ENCODE assay signal across 7 cellular contexts in genomic region chr1:38004284-38005101, GRCh38. TPM values are rescaled to one million over a fixed set of nuclear protein-coding genes. Genes with fewer than 3 reads are reported as not detected.
DNase-seq lines count a peak whose midpoint lies in the region; ATAC-seq and TF ChIP-seq lines count a peak whose summit lies in the region.

No MANE protein-coding gene starts in this region.

- H3K4me3 Mint-ChIP-seq in GM23338 (peak overlapping the region; percentile 74), endothelial cell (ENCODE audit: unreplicated experiment) (peak overlapping the region; percentile 99), neural progenitor cell (peak overlapping the region; percentile 84)

- peak overlapping the region; percentile 2; the same call in 1 of the 2 replicates for H3K27ac Mint-ChIP-seq in GM23338
- H3K27ac Mint-ChIP-seq in endothelial cell (ENCODE audit: unreplicated experiment) = peak overlapping the region; percentile 81
- H3K27ac Mint-ChIP-seq in neural progenitor cell = peak overlapping the region; percentile 16

- no peaks in the 10 kb centered on the region for H3K9me2 ChIP-seq in GM23338 (ENCODE audit: insufficient read depth)

- H3K9me3 ChIP-seq in SJSA1 (replicated peaks) (no peaks in the 10 kb centered on the region), neural progenitor cell (ENCODE audit: low read depth) (no peaks in the 10 kb centered on the region)

- H3K36me3 ChIP-seq in GM23338 (ENCODE audit: insufficient read depth) = no peaks in the 10 kb centered on the region
- peaks cover 34% of the 10 kb centered on the region for H3K36me3 ChIP-seq in SJSA1
- H3K36me3 ChIP-seq in neural progenitor cell = no peaks in the 10 kb centered on the region

- TF ChIP-seq CTCF in GM23338 (conservative IDR thresholded peaks at IDR 0.05; ENCODE audit: low read depth in 2 of 2) = no peak
- no peak for TF ChIP-seq CTCF in endothelial cell (IDR thresholded peaks at IDR 0.05; ENCODE audit: unreplicated experiment)
- no peak for TF ChIP-seq CTCF in neural progenitor cell (IDR thresholded peaks at IDR 0.05)

- ATAC-seq in GM23338 (no peak), HG03432 (IDR thresholded peaks at IDR 0.05; ENCODE audit: unreplicated experiment) (no peak)

- H3K4me1 ChIP-seq in GM23338 (ENCODE audit: insufficient read depth) (peaks cover 51% of the 10 kb centered on the region), SJSA1 (replicated peaks) (peaks cover 58% of the 10 kb centered on the region), neural progenitor cell (peaks cover 50% of the 10 kb centered on the region)

- H3F3A ChIP-seq in GM23338 (replicated peaks; ENCODE audit: low read depth) = 0 out of 2 replicates have a peak, but pooled peaks cover 15% of the 10 kb centered on the region
- peaks cover 22% of the 10 kb centered on the region for H3F3A ChIP-seq in neural progenitor cell (ENCODE audit: low read depth)

- 0 out of 2 replicates have a peak, but pooled peaks cover 7% of the 10 kb centered on the region for H4K20me1 ChIP-seq in GM23338 (replicated peaks; ENCODE audit: insufficient read depth)
- H4K20me1 ChIP-seq in neural progenitor cell (ENCODE audit: low read depth) = peaks cover 11% of the 10 kb centered on the region

- H3K79me2 ChIP-seq in GM23338 (replicated peaks; ENCODE audit: insufficient read depth) (peaks cover 35% of the 10 kb centered on the region), neural progenitor cell (ENCODE audit: low read depth) (peaks cover 34% of the 10 kb centered on the region)

- H3K4me3 ChIP-seq in GM23338 (peak overlapping the region; percentile 77), SJSA1 (peak overlapping the region; percentile 82), neural progenitor cell (peak overlapping the region; percentile 62)

- H3K36me3 Mint-ChIP-seq in GM23338 (ENCODE audit: low read depth) = no peaks in the 10 kb centered on the region
- H3K36me3 Mint-ChIP-seq in endothelial cell (ENCODE audit: low read depth, unreplicated experiment) = peaks cover 10% of the 10 kb centered on the region
- no peaks in the 10 kb centered on the region for H3K36me3 Mint-ChIP-seq in neural progenitor cell

- DNase-seq in GM23338 (ENCODE audit: low spot score) = no peak
- peak in 1 of 2 experiments; percentile 31 for DNase-seq in SJSA1 (ENCODE audit: low read depth in 1 of 2, low spot score in 2 of 2)
- no peak for DNase-seq in endothelial cell (ENCODE audit: low spot score)
- DNase-seq in neural progenitor cell (ENCODE audit: low spot score) = peak; percentile 34
- DNase-seq in cerebellum (ENCODE audit: low spot score) = no peak
- DNase-seq in GM19240 (ENCODE audit: insufficient read length, low spot score) = no peak

- H3K27me3 ChIP-seq in GM23338 (ENCODE audit: insufficient read depth) (no peaks in the 10 kb centered on the region), SJSA1 (replicated peaks) (no peaks in the 10 kb centered on the region), neural progenitor cell (no peaks in the 10 kb centered on the region)

- peak overlapping the region; percentile 44 for H3K9ac ChIP-seq in neural progenitor cell

- peaks cover 23% of the 10 kb centered on the region for H3K27me3 Mint-ChIP-seq in GM23338 (ENCODE audit: insufficient read depth, low read depth, poor library complexity)
- H3K27me3 Mint-ChIP-seq in endothelial cell (ENCODE audit: unreplicated experiment) = peaks cover 9% of the 10 kb centered on the region
- H3K27me3 Mint-ChIP-seq in neural progenitor cell (ENCODE audit: insufficient read depth, low read depth) = peaks cover 8% of the 10 kb centered on the region

- H3K9me3 Mint-ChIP-seq in GM23338 (no peaks in the 10 kb centered on the region), endothelial cell (ENCODE audit: unreplicated experiment) (no peaks in the 10 kb centered on the region), neural progenitor cell (no peaks in the 10 kb centered on the region)

- H3K4me2 ChIP-seq in GM23338 (peak overlapping the region; percentile 94), neural progenitor cell (peak overlapping the region; percentile 95)

- H2AFZ ChIP-seq in GM23338 = 0 out of 2 replicates have a peak overlapping the region, but pooled peaks have one; percentile 43
- no peak overlapping the region for H2AFZ ChIP-seq in neural progenitor cell (replicated peaks)

- H3K4me1 Mint-ChIP-seq in GM23338 = peaks cover 58% of the 10 kb centered on the region
- H3K4me1 Mint-ChIP-seq in endothelial cell (ENCODE audit: unreplicated experiment) = peaks cover 57% of the 10 kb centered on the region
- peaks cover 49% of the 10 kb centered on the region for H3K4me1 Mint-ChIP-seq in neural progenitor cell

- H3K27ac ChIP-seq in GM23338 (ENCODE audit: low read depth) = no peak overlapping the region
- no peak overlapping the region for H3K27ac ChIP-seq in SJSA1
- no peak overlapping the region for H3K27ac ChIP-seq in neural progenitor cell

TF ChIP-seq in GM23338, 12 proteins besides CTCF, POLR2A, EP300 and RAD21 (continues in another document):
- TF ChIP-seq POLR2AphosphoS5 (IDR thresholded peaks at IDR 0.05; ENCODE audit: low read depth) (no peak), NANOG (IDR thresholded peaks at IDR 0.05; ENCODE audit: borderline replicate concordance) (no peak), STAT1 (IDR thresholded peaks at IDR 0.05; ENCODE audit: unreplicated experiment) (no peak)

RNA-seq across cellular contexts. Expression of gene FHL3, which starts 0.8 kb away (rescaled TPM):
- total RNA-seq in GM23338 (2014; rRNA removed; shearing (Covaris generic)) = 39.5 and 49.0 TPM in 2 replicates
- 28.3 and 29.3 TPM in 2 replicates for polyA plus RNA-seq in GM23338 (2016; fragmentation: Nextera tagmentation; extraction: Ambion mirVana)
- total RNA-seq in SJSA1 (2014; rRNA removed; shearing (Covaris generic)) = 26.3 and 42.0 TPM in 2 replicates
- total RNA-seq in endothelial cell (ENCODE audit: unreplicated experiment) (142 TPM), neural progenitor cell (ENCODE audit: low replicate concordance) (8.1 and 21.5 TPM in 2 replicates), cerebellum (6.1 TPM)

RNA-seq across cellular contexts. Expression of gene UTP11, which starts 8.0 kb away (rescaled TPM):
- 61.3 and 67.8 TPM in 2 replicates for total RNA-seq in GM23338 (2014; rRNA removed; shearing (Covaris generic))
- 82.3 and 105 TPM in 2 replicates for polyA plus RNA-seq in GM23338 (2016; fragmentation: Nextera tagmentation; extraction: Ambion mirVana)
- 84.6 and 124 TPM in 2 replicates for total RNA-seq in SJSA1 (2014; rRNA removed; shearing (Covaris generic))
- 44.7 TPM for total RNA-seq in endothelial cell (ENCODE audit: unreplicated experiment)
- total RNA-seq in neural progenitor cell (ENCODE audit: low replicate concordance) = 52.4 and 86.0 TPM in 2 replicates
- total RNA-seq in cerebellum = 23.2 TPM

RNA-seq across cellular contexts. Expression of gene SF3A3, which starts 14.7 kb away (rescaled TPM):
- total RNA-seq in GM23338 (2014; rRNA removed; shearing (Covaris generic)) = 144 and 167 TPM in 2 replicates
- polyA plus RNA-seq in GM23338 (2016; fragmentation: Nextera tagmentation; extraction: Ambion mirVana) = 53.9 and 65.5 TPM in 2 replicates
- total RNA-seq in SJSA1 (2014; rRNA removed; shearing (Covaris generic)) = 160 and 229 TPM in 2 replicates
- total RNA-seq in endothelial cell (ENCODE audit: unreplicated experiment) = 59.2 TPM
- total RNA-seq in neural progenitor cell (ENCODE audit: low replicate concordance) = 120 and 172 TPM in 2 replicates
- total RNA-seq in cerebellum = 51.5 TPM

RNA-seq across cellular contexts. Expression of gene POU3F1, which starts 42.1 kb away (rescaled TPM):
- 8.6 and 11.5 TPM in 2 replicates for total RNA-seq in GM23338 (2014; rRNA removed; shearing (Covaris generic))
- polyA plus RNA-seq in GM23338 (2016; fragmentation: Nextera tagmentation; extraction: Ambion mirVana) = 3.6 and 6.0 TPM in 2 replicates
- 0.26 TPM in 1 of 2 replicates, not detected in the other for total RNA-seq in SJSA1 (2014; rRNA removed; shearing (Covaris generic))
- total RNA-seq in endothelial cell (ENCODE audit: unreplicated experiment) (1.2 TPM), neural progenitor cell (ENCODE audit: low replicate concordance) (16.5 and 44.6 TPM in 2 replicates), cerebellum (not detected)

RNA-seq across cellular contexts. Expression of gene INPP5B, which starts 57.6 kb away (rescaled TPM):
- 19.8 and 29.1 TPM in 2 replicates for total RNA-seq in GM23338 (2014; rRNA removed; shearing (Covaris generic))
- polyA plus RNA-seq in GM23338 (2016; fragmentation: Nextera tagmentation; extraction: Ambion mirVana) = 5.2 and 6.9 TPM in 2 replicates
- 10.9 and 18.7 TPM in 2 replicates for total RNA-seq in SJSA1 (2014; rRNA removed; shearing (Covaris generic))
- 18.4 TPM for total RNA-seq in endothelial cell (ENCODE audit: unreplicated experiment)
- 22.0 and 27.2 TPM in 2 replicates for total RNA-seq in neural progenitor cell (ENCODE audit: low replicate concordance)
- total RNA-seq in cerebellum = 17.7 TPM

Comparison
In these comparisons a context has a peak if more than half of its experiments do, and no peak if none do; other contexts are left out.
1. H3K27ac Mint-ChIP-seq: peak in every context shown above with its lines; median percentile 81 in endothelial cell; 16 in neural progenitor cell; 2 in GM23338.